Comparison of ENCODE assay signal across 12 cellular contexts in genomic region chr19:49863935-49864320, GRCh38. TPM values are rescaled to one million over a fixed set of nuclear protein-coding genes. Genes with fewer than 3 reads are reported as not detected.
"Had no signal": no experiment of that assay in that cellular context is flagged by ENCODE, and none has a peak within 500 bp of the region (broad histone marks: within the 10 kb centered on the region; RNA-seq: fewer than 3 reads in every experiment).

No MANE protein-coding gene starts in this region.

- H3K4me3 Mint-ChIP-seq: activated T-cell treated with anti-CD3 and anti-CD28 coated beads, Interleukin-2, amount 50 U/mL, for 72 hours had no signal

- H3K27ac Mint-ChIP-seq: activated T-cell treated with anti-CD3 and anti-CD28 coated beads, Interleukin-2, amount 50 U/mL, for 72 hours had no signal

- H3K9me3 Mint-ChIP-seq: activated T-cell treated with anti-CD3 and anti-CD28 coated beads, Interleukin-2, amount 50 U/mL, for 72 hours had no signal

- H3K4me3 ChIP-seq: cardiac muscle cell, esophagus squamous epithelium had no signal

- H3K9me3 ChIP-seq: esophagus squamous epithelium had no signal

- H3K27me3 ChIP-seq: cardiac muscle cell, esophagus squamous epithelium had no signal

- ATAC-seq: activated T-cell treated with anti-CD3 and anti-CD28 coated beads, Interleukin-2, amount 50 U/mL, for 72 hours; left cardiac atrium had no signal

- DNase-seq: activated CD4-positive, alpha-beta T cell treated with anti-CD3 and anti-CD28 coated beads, Interleukin-2, amount 50 U/mL, for 48 hours; activated CD4-positive, CD25-positive, alpha-beta regulatory T cell treated with anti-CD3 and anti-CD28 coated beads, Interleukin-2, amount 50 U/mL, for 72 hours; activated naive CD4-positive, alpha-beta T cell treated with Interleukin-2 at 50 U/mL for 16 hours; activated T-cell treated with anti-CD3 and anti-CD28 coated beads, Interleukin-2, amount 50 U/mL, for 72 hours; esophagus squamous epithelium; foreskin fibroblast; glutamatergic neuron; left cardiac atrium; stimulated activated CD4-positive, alpha-beta T cell treated with anti-CD3 and anti-CD28 coated beads, Interleukin-1b, Interleukin-23, amount 100 ng/mL, for 48 hours; stimulated activated naive CD4-positive, alpha-beta T cell; trophoblast cell had no signal

- H3K27ac ChIP-seq: esophagus squamous epithelium had no signal

RNA-seq across cellular contexts. Expression of gene IL4I1, which starts 32.8 kb away (rescaled TPM):
- total RNA-seq: cardiac muscle cell had no signal
- polyA plus RNA-seq: cardiac muscle cell had no signal
